In genomic region chr3:72100626-72101187, GRCh38 we compare ENCODE assay signal across 8 cellular contexts.
DNase-seq lines count a peak whose midpoint lies in the region; ATAC-seq lines count a peak whose summit lies in the region.

No MANE protein-coding gene starts in this region.

- peak overlapping the region; percentile 64 for H3K4me3 ChIP-seq in CD4-positive, CD25-positive, alpha-beta regulatory T cell (ENCODE audit: low read depth, low read length)

- H3K4me1 Mint-ChIP-seq in CD4-positive, CD25-positive, alpha-beta regulatory T cell, result peaks cover 13 to 30% (median 24%) of the 10 kb centered on the region in 4 donors

- H3K36me3 ChIP-seq in CD4-positive, CD25-positive, alpha-beta regulatory T cell (ENCODE audit: control insufficient read depth, insufficient read depth, low read length), result no peaks in the 10 kb centered on the region

- DNase-seq in CD4-positive, CD25-positive, alpha-beta regulatory T cell, result peak; percentile 70 to 89 (median 72)
- DNase-seq in GM19240 (ENCODE audit: insufficient read length, low spot score), result peak; percentile 73
- DNase-seq in RPMI8226, result peak; percentile 57
- peak; percentile 94 for DNase-seq in activated effector memory CD4-positive, alpha-beta T cell treated with anti-CD3 and anti-CD28 coated beads, Interleukin-2, amount 50 U/mL, for 16 hours
- peak; percentile 93 for DNase-seq in germinal center (ENCODE audit: low spot score)
- DNase-seq in non-pigmented ciliary epithelial cell (ENCODE audit: low read depth), result peak; percentile 9
- peak; percentile 86 for DNase-seq in stromal cell of bone marrow (ENCODE audit: low read depth)

- H3K4me3 Mint-ChIP-seq in CD4-positive, CD25-positive, alpha-beta regulatory T cell, result peak overlapping the region; percentile 39 to 90 (median 77)

- H3K36me3 Mint-ChIP-seq in CD4-positive, CD25-positive, alpha-beta regulatory T cell, result no peaks in the 10 kb centered on the region

- H3K9me3 Mint-ChIP-seq in CD4-positive, CD25-positive, alpha-beta regulatory T cell, result no peaks in the 10 kb centered on the region

- H3K4me1 ChIP-seq in CD4-positive, CD25-positive, alpha-beta regulatory T cell (ENCODE audit: control insufficient read depth, insufficient read depth, low read length, poor library complexity, severe bottlenecking), result peaks cover 17% of the 10 kb centered on the region

- no peaks in the 10 kb centered on the region for H3K27me3 ChIP-seq in CD4-positive, CD25-positive, alpha-beta regulatory T cell (ENCODE audit: control insufficient read depth, insufficient read depth, low read length)

- H3K27ac Mint-ChIP-seq in CD4-positive, CD25-positive, alpha-beta regulatory T cell, result peak overlapping the region; percentile 68 to 83 (median 76)

- ATAC-seq in CD4-positive, CD25-positive, alpha-beta regulatory T cell (ENCODE audit: low read depth in 2 of 2), result peak; percentile 59 to 70
- ATAC-seq in HG03439 (IDR thresholded peaks at IDR 0.05; ENCODE audit: unreplicated experiment), result peak; percentile 75

- H3K27me3 Mint-ChIP-seq in CD4-positive, CD25-positive, alpha-beta regulatory T cell, result peaks cover 11% of the 10 kb centered on the region

- no peak overlapping the region for H3K27ac ChIP-seq in CD4-positive, CD25-positive, alpha-beta regulatory T cell (ENCODE audit: insufficient read depth, low read length, poor library complexity, severe bottlenecking)

- H3K9me3 ChIP-seq in CD4-positive, CD25-positive, alpha-beta regulatory T cell (ENCODE audit: control insufficient read depth in 2 of 2, low read length in 2 of 2), result no peaks in the 10 kb centered on the region

Comparison
In these comparisons a context has a peak if more than half of its experiments do, and no peak if none do; other contexts are left out.
1. DNase-seq: peak in every context shown above with its lines; median percentile 94 in activated effector memory CD4-positive, alpha-beta T cell treated with anti-CD3 and anti-CD28 coated beads, Interleukin-2, amount 50 U/mL, for 16 hours; 93 in germinal center; 86 in stromal cell of bone marrow; 73 in GM19240; 72 in CD4-positive, CD25-positive, alpha-beta regulatory T cell; 57 in RPMI8226; 9 in non-pigmented ciliary epithelial cell.